17 cellular contexts compared by ENCODE assay signal in the genomic region with DNA sequence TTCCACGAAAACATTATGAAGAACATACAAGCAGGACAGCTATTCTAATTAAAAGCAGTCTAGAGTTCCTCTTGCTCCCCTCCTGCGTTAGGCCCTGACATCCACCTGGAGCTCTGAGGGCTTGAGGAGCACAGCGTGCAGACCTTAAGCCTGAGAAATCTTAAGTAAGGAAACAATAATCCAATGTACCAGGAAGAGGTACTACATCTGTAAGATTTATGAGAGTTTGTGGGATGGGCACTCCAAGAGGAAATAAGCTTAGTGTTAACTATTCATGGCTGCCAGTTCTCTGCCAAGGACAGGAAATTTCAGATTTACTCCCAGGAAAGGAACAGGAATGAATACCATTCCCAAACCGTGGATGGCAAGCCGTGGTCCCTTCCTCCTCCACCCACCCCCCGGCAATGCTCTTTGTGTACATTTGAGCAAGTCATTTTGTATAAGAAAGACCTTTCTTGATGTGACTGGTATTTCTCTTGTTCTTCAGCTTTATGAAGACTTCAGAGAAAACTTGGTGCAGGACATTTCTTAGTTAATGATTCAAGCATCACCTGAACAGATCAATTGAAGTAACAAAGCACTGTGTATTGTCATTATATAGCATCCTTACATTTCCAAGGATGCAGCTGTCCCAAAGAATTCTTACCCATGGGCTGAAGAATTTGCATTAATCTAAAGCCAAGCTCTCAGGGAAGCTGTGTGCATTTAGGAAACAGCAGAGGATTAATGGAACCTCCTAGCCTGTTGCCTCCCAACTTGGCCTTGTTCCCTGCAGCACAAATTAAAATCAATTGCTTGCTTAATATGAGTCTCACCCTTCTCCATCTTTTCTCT. TPM values are rescaled to one million over a fixed set of nuclear protein-coding genes. Genes with fewer than 3 reads are reported as not detected.
DNase-seq lines count a peak whose midpoint lies in the region; ATAC-seq, FAIRE-seq and TF ChIP-seq lines count a peak whose summit lies in the region.
"Had no signal": no experiment of that assay in that cellular context is flagged by ENCODE, and none has a peak within 500 bp of the region (broad histone marks: within the 10 kb centered on the region; RNA-seq: fewer than 3 reads in every experiment).

No MANE protein-coding gene starts in this region.

- no peak for TF ChIP-seq EP300 in upper lobe of left lung (IDR thresholded peaks at IDR 0.05)

- dilution Hi-C loops in endothelial cell of umbilical vein (cut with MboI; ENCODE audit: extremely low pct_ligation_motif_present, low sequenced_read_pairs): no loop called here

- H3K4me1 ChIP-seq in endothelial cell of umbilical vein (ENCODE audit: control insufficient read depth, extremely low read depth, insufficient read depth, low read length): peaks cover 20% of the 10 kb centered on the region
- peaks cover 14% of the 10 kb centered on the region for H3K4me1 ChIP-seq in mesenchymal stem cell (ENCODE audit: control insufficient read depth, insufficient read depth, low read depth, low read length)
- H3K4me1 ChIP-seq in upper lobe of left lung: peaks cover 21 to 29% (median 23%) of the 10 kb centered on the region in 4 donors

- no peak overlapping the region for H2BK5ac ChIP-seq in mesenchymal stem cell (ENCODE audit: low read depth, low read length, poor library complexity, severe bottlenecking)

- TF ChIP-seq POLR2A in endothelial cell of umbilical vein (IDR thresholded peaks at IDR 0.05; ENCODE audit: low read depth, low read length) (no peak), upper lobe of left lung (IDR thresholded peaks at IDR 0.05) (no peak)

- H3K27me3 ChIP-seq in endothelial cell of umbilical vein (ENCODE audit: control insufficient read depth in 2 of 2, insufficient read depth in 2 of 2, low read length in 2 of 2) (no peaks in the 10 kb centered on the region), mesenchymal stem cell (ENCODE audit: control insufficient read depth in 1 of 2, insufficient read depth in 1 of 2, low read length in 2 of 2) (no peaks in the 10 kb centered on the region), upper lobe of left lung (no peaks in the 10 kb centered on the region)
- H3K27me3 ChIP-seq: adrenal gland had no signal

- no peak overlapping the region for H3K4ac ChIP-seq in mesenchymal stem cell (ENCODE audit: low read depth in 1 of 2, low read length in 2 of 2)

- no peak overlapping the region for H2AK5ac ChIP-seq in mesenchymal stem cell (ENCODE audit: low read length, severe bottlenecking)

- H3K79me1 ChIP-seq in mesenchymal stem cell (replicated peaks; ENCODE audit: low read length, poor library complexity, severe bottlenecking): peaks cover 14% of the 10 kb centered on the region

- H3K9me3 ChIP-seq in endothelial cell of umbilical vein (replicated peaks; ENCODE audit: control insufficient read depth, insufficient read depth, low read length) (no peaks in the 10 kb centered on the region), mesenchymal stem cell (ENCODE audit: control insufficient read depth, low read length) (no peaks in the 10 kb centered on the region), upper lobe of left lung (no peaks in the 10 kb centered on the region)
- H3K9me3 ChIP-seq: adrenal gland had no signal

- no TSS peak for BruUV-seq in endothelial cell of umbilical vein (replicated peaks; lab: Mats Ljungman, UMichigan)

- CTCF ChIA-PET in endothelial cell of umbilical vein (lab: Charles Lee): interaction anchor here (0.7 to 2.8 kb wide), 12 partner anchors 10 to 98 kb away, joined by 3 to 17 read pairs (median 4); no protein-coding TSS in a partner anchor

- no peaks in the 10 kb centered on the region for H3K36me3 ChIP-seq in endothelial cell of umbilical vein (ENCODE audit: control insufficient read depth in 2 of 2, extremely low read depth in 1 of 2, insufficient read depth in 2 of 2, low read length in 2 of 2)
- peaks cover 8 to 17% of the 10 kb centered on the region in 2 experiments for H3K36me3 ChIP-seq in mesenchymal stem cell (ENCODE audit: control insufficient read depth in 1 of 2, insufficient read depth in 2 of 2, low read depth in 1 of 2, low read length in 2 of 2)
- no peaks in the 10 kb centered on the region for H3K36me3 ChIP-seq in upper lobe of left lung
- H3K36me3 ChIP-seq: adrenal gland had no signal

- no peak overlapping the region for H4K8ac ChIP-seq in mesenchymal stem cell (ENCODE audit: low read length)

- H3K9ac ChIP-seq in endothelial cell of umbilical vein (replicated peaks; ENCODE audit: extremely low read depth, insufficient read depth, low read length) (no peak overlapping the region), mesenchymal stem cell (ENCODE audit: low read length) (peak overlapping the region; percentile 57)

- WGBS in mesenchymal stem cell: 78% methylated on average over 3 of the region's 6 CpGs
- WGBS in upper lobe of left lung, 2 donors: 29 to 38% methylated on average over 6 of the region's 6 CpGs

- H4K20me1 ChIP-seq in endothelial cell of umbilical vein (replicated peaks; ENCODE audit: control insufficient read depth, extremely low read depth, insufficient read depth, low read length): no peaks in the 10 kb centered on the region

- H3K9me1 ChIP-seq in endothelial cell of umbilical vein (replicated peaks; ENCODE audit: control insufficient read depth, extremely low read depth, insufficient read depth, low read length): no peaks in the 10 kb centered on the region

- H2BK12ac ChIP-seq in mesenchymal stem cell (ENCODE audit: low read length in 2 of 2): no peak overlapping the region

- no peak overlapping the region for H3K14ac ChIP-seq in mesenchymal stem cell (ENCODE audit: low read length in 2 of 2)

- H2BK15ac ChIP-seq in mesenchymal stem cell (ENCODE audit: low read depth, poor library complexity, severe bottlenecking): no peak overlapping the region

- peak overlapping the region in 1 of 3 experiments; percentile 8 for H3K4me3 ChIP-seq in endothelial cell of umbilical vein (replicated peaks in 1 of 3; ENCODE audit: insufficient read depth in 1 of 3, low read depth in 1 of 3, low read length in 3 of 3)
- no peak overlapping the region for H3K4me3 ChIP-seq in mesenchymal stem cell (ENCODE audit: insufficient read depth in 1 of 2, low read depth in 1 of 2, low read length in 2 of 2)
- no peak overlapping the region for H3K4me3 ChIP-seq in upper lobe of left lung
- H3K4me3 ChIP-seq: adrenal gland, coronary artery had no signal

- FAIRE-seq in endothelial cell of umbilical vein (lab: Jason Lieb, UNC): no peak

- peak overlapping the region; percentile 52 for H3K4me2 ChIP-seq in endothelial cell of umbilical vein (ENCODE audit: insufficient read depth, low read length)
- no peak overlapping the region for H3K4me2 ChIP-seq in mesenchymal stem cell (ENCODE audit: low read length, poor library complexity, severe bottlenecking)

- TF ChIP-seq CTCF in endothelial cell of umbilical vein (IDR thresholded peaks at IDR 0.05; ENCODE audit: extremely low read depth in 1 of 2, insufficient read depth in 1 of 2, low read depth in 1 of 2, low read length in 2 of 2) (no peak), upper lobe of left lung (IDR thresholded peaks at IDR 0.05) (no peak)

- H2AFZ ChIP-seq in endothelial cell of umbilical vein (ENCODE audit: low read depth, low read length) (peak overlapping the region; percentile 17), mesenchymal stem cell (ENCODE audit: low read depth, low read length) (no peak overlapping the region)

- intact Hi-C loops in endothelial cell of umbilical vein (cut with micrococcal nuclease): no loop called here

- H3K23ac ChIP-seq in mesenchymal stem cell (ENCODE audit: low read length in 2 of 2): no peak overlapping the region

- no peak overlapping the region for H3K27ac ChIP-seq in endothelial cell of umbilical vein (ENCODE audit: insufficient read depth, low read depth, low read length)
- H3K27ac ChIP-seq in mesenchymal stem cell (ENCODE audit: low read length, poor library complexity, severe bottlenecking): no peak overlapping the region
- H3K27ac ChIP-seq in upper lobe of left lung: peak overlapping the region in 3 of 4 donors; percentile 5 to 51 (median 49)

- POLR2A ChIA-PET in endothelial cell of umbilical vein (lab: Charles Lee): no interaction called here

- no peak overlapping the region for H4K91ac ChIP-seq in mesenchymal stem cell (ENCODE audit: low read length)

- H3K79me2 ChIP-seq in endothelial cell of umbilical vein (ENCODE audit: control insufficient read depth, insufficient read depth, low read length): no peaks in the 10 kb centered on the region

- H3K18ac ChIP-seq in mesenchymal stem cell (ENCODE audit: low read depth in 1 of 2, low read length in 2 of 2): no peak overlapping the region

- no peak overlapping the region for H2BK120ac ChIP-seq in mesenchymal stem cell (ENCODE audit: low read depth, low read length)

- no peak for ATAC-seq in upper lobe of left lung (ENCODE audit: low FRiP score in 2 of 2)
- no peak for ATAC-seq in GM18873 (IDR thresholded peaks at IDR 0.05; ENCODE audit: low FRiP score, unreplicated experiment)
- ATAC-seq: activated T-cell treated with anti-CD3 and anti-CD28 coated beads, Interleukin-2, amount 50 U/mL, for 72 hours had no signal

- DNase-seq in NCI-H82 (lab: John Stamatoyannopoulos, UW): peak; percentile 32
- no peak for DNase-seq in NCI-H82 treated with DMSO at 0.1 percent for 48 hours (lab: John Stamatoyannopoulos, UW; ENCODE audit: unreplicated experiment)
- DNase-seq in endothelial cell of umbilical vein (ENCODE audit: low read depth, low spot score): peak; percentile 61
- DNase-seq in mesenchymal stem cell: no peak
- no peak for DNase-seq in upper lobe of left lung
- DNase-seq in SKM-1 treated with dmso at 0.1 percent for 144 hours (lab: John Stamatoyannopoulos, UW; ENCODE audit: unreplicated experiment): no peak
- DNase-seq in activated CD8-positive, alpha-beta memory T cell treated with anti-CD3 and anti-CD28 coated beads, Interleukin-2, amount 50 U/mL, for 4 hours: no peak
- DNase-seq: 8988T; activated CD4-positive, alpha-beta T cell treated with anti-CD3 and anti-CD28 coated beads, Interleukin-2, amount 10 ng/mL, durations not matched to agents 7 days and 5 days; activated T-cell treated with anti-CD3 and anti-CD28 coated beads, Interleukin-2, amount 50 U/mL, for 72 hours; adrenal gland; NCI-H187 treated with DMSO at 0.1 percent for 48 hours; NCI-H774; stimulated activated CD4-positive, alpha-beta T cell treated with anti-CD3 and anti-CD28 coated beads, Interleukin-2, amount 100 ng/mL, for 48 hours; T-helper 9 cell had no signal

RNA-seq across cellular contexts. Expression of gene VILL, which starts 28.7 kb away (rescaled TPM):
- total RNA-seq in endothelial cell of umbilical vein (6.9 and 9.0 TPM in 2 replicates), upper lobe of left lung (10 to 100 TPM in 5 of 6 donors, 1 to 10 TPM in 1; 5.6 to 41.9 (median 19.0) TPM)
- polyA plus RNA-seq in endothelial cell of umbilical vein: 10.0 and 11.6 TPM in 2 replicates
- polyA plus RNA-seq in endothelial cell of umbilical vein (2011; cell fraction: cytosol; rRNA removed): 6.5 and 8.1 TPM in 2 replicates
- 27.6 and 33.0 TPM in 2 replicates for polyA plus RNA-seq in endothelial cell of umbilical vein (2011; cell fraction: nucleus; rRNA removed)
- 4.2 and 4.6 TPM in 2 replicates for polyA plus RNA-seq in endothelial cell of umbilical vein (2012)
- polyA minus RNA-seq in endothelial cell of umbilical vein: 14.5 and 20.7 TPM in 2 replicates
- polyA minus RNA-seq in endothelial cell of umbilical vein (2011; cell fraction: cytosol; rRNA and poly(A)+ RNA removed): not detected
- polyA minus RNA-seq in endothelial cell of umbilical vein (2011; cell fraction: nucleus; rRNA and poly(A)+ RNA removed): 11.3 and 13.0 TPM in 2 replicates
- 0.98 TPM for polyA plus RNA-seq in mesenchymal stem cell (2013, experiment 1 of 2)
- polyA plus RNA-seq in mesenchymal stem cell (2013, experiment 2 of 2): 1.0 TPM

Comparison
In these comparisons a context has a peak if more than half of its experiments do, and no peak if none do; other contexts are left out.
1. DNase-seq: peak in NCI-H82 (single experiment) and endothelial cell of umbilical vein (single experiment); none in NCI-H82 treated with DMSO at 0.1 percent for 48 hours (single experiment), mesenchymal stem cell (single experiment), upper lobe of left lung (0 of 2), SKM-1 treated with dmso at 0.1 percent for 144 hours (single experiment) and activated CD8-positive, alpha-beta memory T cell treated with anti-CD3 and anti-CD28 coated beads, Interleukin-2, amount 50 U/mL, for 4 hours (single experiment).
2. H3K27ac ChIP-seq: peak in upper lobe of left lung (3 of 4); none in endothelial cell of umbilical vein (single experiment) and mesenchymal stem cell (single experiment).